Comparison of ENCODE assay signal across 19 cellular contexts in the genomic region with DNA sequence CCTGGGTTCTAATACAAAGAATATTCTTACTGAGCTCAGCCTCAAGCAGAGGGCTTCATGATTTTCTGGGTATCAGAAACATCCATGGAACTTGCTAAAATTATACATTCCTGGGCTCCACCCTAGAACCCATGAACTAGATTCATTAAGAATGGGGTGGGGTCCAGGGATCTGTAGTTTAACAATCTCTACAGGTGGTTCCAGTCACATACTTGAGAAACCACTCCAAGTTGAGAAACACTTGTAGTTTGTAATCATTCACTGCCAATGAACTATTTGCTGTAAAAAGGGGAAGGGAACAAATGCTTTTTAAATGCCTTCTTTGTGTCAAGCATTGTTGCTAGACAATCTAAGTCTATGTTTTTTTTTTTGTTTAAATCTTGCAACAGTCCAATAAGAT.
"Had no signal": no experiment of that assay in that cellular context is flagged by ENCODE, and none has a peak within 500 bp of the region (broad histone marks: within the 10 kb centered on the region; RNA-seq: fewer than 3 reads in every experiment).

No MANE protein-coding gene starts in this region.

- H3K27ac Mint-ChIP-seq: activated CD4-positive, alpha-beta memory T cell treated with anti-CD3 and anti-CD28 coated beads, Interleukin-2, amount 10 ng/mL, durations not matched to agents 7 days and 5 days; activated naive CD8-positive, alpha-beta T cell treated with anti-CD3 and anti-CD28 coated beads, Interleukin-2, amount 10 ng/mL, durations not matched to agents 7 days and 5 days; activated T-cell treated with anti-CD3 and anti-CD28 coated beads, Interleukin-2, amount 50 U/mL, for 72 hours; endodermal cell; naive thymus-derived CD4-positive, alpha-beta T cell; stimulated activated naive B cell treated with anti-CD40 and anti-IgM and Interleukin-4, amounts not matched to agents 10 μg/mL and 1 μg/mL and 100 μg/mL, for 72 hours; WTC11 had no signal

- H3K4me3 Mint-ChIP-seq: activated CD4-positive, alpha-beta memory T cell treated with anti-CD3 and anti-CD28 coated beads, Interleukin-2, amount 10 ng/mL, durations not matched to agents 7 days and 5 days; activated naive CD8-positive, alpha-beta T cell treated with anti-CD3 and anti-CD28 coated beads, Interleukin-2, amount 10 ng/mL, durations not matched to agents 7 days and 5 days; endodermal cell; naive thymus-derived CD4-positive, alpha-beta T cell; stimulated activated naive B cell treated with anti-CD40 and anti-IgM and Interleukin-4, amounts not matched to agents 10 μg/mL and 1 μg/mL and 100 μg/mL, for 72 hours; WTC11 had no signal

- H3K9me3 ChIP-seq: breast epithelium had no signal

- H3K36me3 ChIP-seq: breast epithelium, gastrocnemius medialis, heart left ventricle had no signal

- H3K27me3 ChIP-seq: breast epithelium, gastrocnemius medialis, heart left ventricle had no signal

- H3K27me3 Mint-ChIP-seq: activated CD4-positive, alpha-beta memory T cell treated with anti-CD3 and anti-CD28 coated beads, Interleukin-2, amount 10 ng/mL, durations not matched to agents 7 days and 5 days; activated naive CD8-positive, alpha-beta T cell treated with anti-CD3 and anti-CD28 coated beads, Interleukin-2, amount 10 ng/mL, durations not matched to agents 7 days and 5 days; naive thymus-derived CD4-positive, alpha-beta T cell; stimulated activated naive B cell treated with anti-CD40 and anti-IgM and Interleukin-4, amounts not matched to agents 10 μg/mL and 1 μg/mL and 100 μg/mL, for 72 hours had no signal

- H3K4me1 ChIP-seq: breast epithelium, gastrocnemius medialis, heart left ventricle had no signal

- H3K27ac ChIP-seq: breast epithelium, gastrocnemius medialis, heart left ventricle had no signal

- H3K4me1 Mint-ChIP-seq: WTC11 had no signal

- H3K4me3 ChIP-seq: breast epithelium, gastrocnemius medialis, heart left ventricle had no signal

- ATAC-seq: activated T-cell treated with anti-CD3 and anti-CD28 coated beads, Interleukin-2, amount 50 U/mL, for 72 hours; gastrocnemius medialis; heart left ventricle; left cardiac atrium; naive thymus-derived CD4-positive, alpha-beta T cell; stimulated activated naive B cell treated with anti-CD40 and anti-IgM and Interleukin-4, amounts not matched to agents 10 μg/mL and 1 μg/mL and 100 μg/mL, for 72 hours; WTC11 had no signal

- DNase-seq: activated CD4-positive, alpha-beta memory T cell treated with anti-CD3 and anti-CD28 coated beads, Interleukin-2, amount 10 ng/mL, durations not matched to agents 7 days and 5 days; activated CD4-positive, alpha-beta T cell treated with anti-CD3 and anti-CD28 coated beads for 4 hours; activated naive CD8-positive, alpha-beta T cell treated with anti-CD3 and anti-CD28 coated beads, Interleukin-2, amount 10 ng/mL, durations not matched to agents 7 days and 5 days; activated T-cell treated with anti-CD3 and anti-CD28 coated beads, Interleukin-2, amount 50 U/mL, for 72 hours; aorta; dermis blood vessel endothelial cell; endodermal cell; gastrocnemius medialis; heart left ventricle; left cardiac atrium; mammary epithelial cell; naive thymus-derived CD4-positive, alpha-beta T cell; posterior cingulate gyrus; stimulated activated CD4-positive, alpha-beta T cell treated with anti-CD3 and anti-CD28 coated beads, Interleukin-2, amount 100 ng/mL, for 48 hours; stimulated activated naive B cell treated with anti-CD40 and anti-IgM and Interleukin-4, amounts not matched to agents 10 μg/mL and 1 μg/mL and 100 μg/mL, for 72 hours; substantia nigra; SW 1271 had no signal
